Comparison of ENCODE assay signal across 13 cellular contexts in the genomic region with DNA sequence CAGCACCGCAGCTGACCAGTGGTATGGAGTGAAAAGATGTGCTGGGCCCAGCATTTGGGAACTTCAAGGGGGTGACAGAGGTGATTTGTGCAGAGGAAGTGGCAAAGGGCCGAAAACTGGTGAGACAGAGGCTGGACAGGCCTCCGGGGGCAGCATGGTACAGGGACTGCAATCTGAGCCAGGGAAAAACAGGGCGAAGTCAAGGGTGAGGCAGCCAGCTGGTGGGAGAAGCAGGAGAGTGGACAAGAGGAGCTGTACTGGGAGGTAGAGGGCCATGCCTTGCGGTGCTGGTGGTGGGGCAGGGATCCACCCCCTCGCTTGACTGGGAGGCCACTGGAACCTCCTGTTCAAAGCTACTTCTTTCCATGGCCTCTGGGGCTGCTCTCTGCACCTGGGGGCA. TPM values are rescaled to one million over a fixed set of nuclear protein-coding genes. Genes with fewer than 3 reads are reported as not detected.
DNase-seq lines count a peak whose midpoint lies in the region; ATAC-seq, FAIRE-seq and TF ChIP-seq lines count a peak whose summit lies in the region.
"Had no signal": no experiment of that assay in that cellular context is flagged by ENCODE, and none has a peak within 500 bp of the region (broad histone marks: within the 10 kb centered on the region; RNA-seq: fewer than 3 reads in every experiment).

No MANE protein-coding gene starts in this region.

- ATAC-seq in WTC11 = peak; percentile 29
- ATAC-seq in HG03159 (IDR thresholded peaks at IDR 0.05; ENCODE audit: unreplicated experiment) = no peak
- ATAC-seq: naive thymus-derived CD4-positive, alpha-beta T cell had no signal

- H3K36me3 Mint-ChIP-seq in WTC11 = no peaks in the 10 kb centered on the region

- in situ Hi-C loops in Caki2 (cut with HindIII; ENCODE audit: low pct_unique_long_range_greater_than_20kb, low sequenced_read_pairs) = no loop called here

- intact Hi-C loops in uterus (cut with DNase I; ENCODE audit: low total_unique reads) = no loop called here

- H3K27ac Mint-ChIP-seq in WTC11 = no peak overlapping the region

- peaks cover 38% of the 10 kb centered on the region for H3K27me3 Mint-ChIP-seq in WTC11 (ENCODE audit: low read depth)

- no peaks in the 10 kb centered on the region for H3K9me3 Mint-ChIP-seq in WTC11

- peak; percentile 14 for DNase-seq in Caki2 (ENCODE audit: low read depth)
- DNase-seq in HTR-8/SVneo (ENCODE audit: insufficient read length, low spot score) = no peak
- DNase-seq in WTC11 (ENCODE audit: low spot score) = peak; percentile 38
- peak; percentile 82 for DNase-seq in left kidney (ENCODE audit: low read depth, low spot score)
- DNase-seq in uterus = no peak
- no peak for DNase-seq in stimulated activated CD4-positive, alpha-beta T cell treated with anti-CD3 and anti-CD28 coated beads, Interleukin-2, amount 100 ng/mL, for 48 hours
- DNase-seq in NK-92 (lab: John Stamatoyannopoulos, UW; ENCODE audit: unreplicated experiment) = no peak
- DNase-seq: naive thymus-derived CD4-positive, alpha-beta T cell; NCI-H187 treated with DMSO at 0.1 percent for 48 hours; stimulated activated CD4-positive, alpha-beta T cell treated with anti-CD3 and anti-CD28 coated beads, Interleukin-12 subunit alpha, Interleukin-12 subunit beta, amount 100 ng/mL, for 4 hours had no signal

- POLR2A ChIA-PET in WTC11 (lab: Charles Lee) = no interaction called here

- CTCF ChIA-PET in WTC11 (lab: Charles Lee) = interaction anchor here (0.7 to 6.4 kb wide), 18 partner anchors 11 to 111 kb away, joined by 3 to 56 read pairs (median 4); partner anchors contain the start of genes ADAM33, ADISSP, HSPA12B and SIGLEC1

- H3K27me3 ChIP-seq in uterus = no peaks in the 10 kb centered on the region

- H3K9me3 ChIP-seq in uterus = no peaks in the 10 kb centered on the region

- H3K4me3 ChIP-seq in uterus = no peak overlapping the region

- no peak for TF ChIP-seq CTCF in WTC11 (IDR thresholded peaks at IDR 0.05)
- TF ChIP-seq CTCF in uterus (IDR thresholded peaks at IDR 0.05) = no peak

- H3K36me3 ChIP-seq in uterus = no peaks in the 10 kb centered on the region

- peak; percentile 4 for FAIRE-seq in HTR-8/SVneo (lab: Jason Lieb, UNC)
- FAIRE-seq: GM18507 had no signal

- TF ChIP-seq POLR2A in uterus (IDR thresholded peaks at IDR 0.05) = no peak

- peaks cover 0 to 2% of the 10 kb centered on the region in 2 donors for H3K4me1 ChIP-seq in uterus

- H3K4me3 Mint-ChIP-seq in WTC11 = no peak overlapping the region
- H3K4me3 Mint-ChIP-seq: naive thymus-derived CD4-positive, alpha-beta T cell had no signal

- no peak overlapping the region for H3K27ac ChIP-seq in uterus

- peaks cover 30% of the 10 kb centered on the region for H3K4me1 Mint-ChIP-seq in WTC11

TF ChIP-seq in WTC11, 78 proteins besides CTCF, POLR2A, EP300 and RAD21:
- TF ChIP-seq NFE2L1 (CRISPR knock-in tag; IDR thresholded peaks at IDR 0.05) (no peak), RELA (CRISPR knock-in tag; IDR thresholded peaks at IDR 0.05; ENCODE audit: borderline replicate concordance) (no peak), ZNF121 (CRISPR knock-in tag; IDR thresholded peaks at IDR 0.05) (no peak), CREB1 (CRISPR knock-in tag; IDR thresholded peaks at IDR 0.05) (no peak), NR2C2 (CRISPR knock-in tag; IDR thresholded peaks at IDR 0.05) (no peak), ZNF532 (CRISPR knock-in tag; IDR thresholded peaks at IDR 0.05; ENCODE audit: borderline replicate concordance) (no peak), JAZF1 (CRISPR knock-in tag; IDR thresholded peaks at IDR 0.05) (no peak)
- TF ChIP-seq, protein P1, sequence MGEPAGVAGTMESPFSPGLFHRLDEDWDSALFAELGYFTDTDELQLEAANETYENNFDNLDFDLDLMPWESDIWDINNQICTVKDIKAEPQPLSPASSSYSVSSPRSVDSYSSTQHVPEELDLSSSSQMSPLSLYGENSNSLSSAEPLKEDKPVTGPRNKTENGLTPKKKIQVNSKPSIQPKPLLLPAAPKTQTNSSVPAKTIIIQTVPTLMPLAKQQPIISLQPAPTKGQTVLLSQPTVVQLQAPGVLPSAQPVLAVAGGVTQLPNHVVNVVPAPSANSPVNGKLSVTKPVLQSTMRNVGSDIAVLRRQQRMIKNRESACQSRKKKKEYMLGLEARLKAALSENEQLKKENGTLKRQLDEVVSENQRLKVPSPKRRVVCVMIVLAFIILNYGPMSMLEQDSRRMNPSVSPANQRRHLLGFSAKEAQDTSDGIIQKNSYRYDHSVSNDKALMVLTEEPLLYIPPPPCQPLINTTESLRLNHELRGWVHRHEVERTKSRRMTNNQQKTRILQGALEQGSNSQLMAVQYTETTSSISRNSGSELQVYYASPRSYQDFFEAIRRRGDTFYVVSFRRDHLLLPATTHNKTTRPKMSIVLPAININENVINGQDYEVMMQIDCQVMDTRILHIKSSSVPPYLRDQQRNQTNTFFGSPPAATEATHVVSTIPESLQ (CRISPR knock-in tag; IDR thresholded peaks at IDR 0.05) = no peak
TF ChIP-seq in WTC11: peak in this region for 0.

RNA-seq across cellular contexts. Expression of gene GFRA4, which starts 7.3 kb away (rescaled TPM):
- not detected in 2 replicates for total RNA-seq in Caki2 (2014; rRNA removed; shearing (Covaris generic); ENCODE audit: low replicate concordance)
- total RNA-seq in WTC11 (2021) (not detected in 3 replicates), uterus (not detected)
- total RNA-seq: naive thymus-derived CD4-positive, alpha-beta T cell; OCI-LY7 had no signal

RNA-seq across cellular contexts. Expression of gene ADAM33, which starts 11.3 kb away (rescaled TPM):
- total RNA-seq in Caki2 (2014; rRNA removed; shearing (Covaris generic); ENCODE audit: low replicate concordance) = not detected in 2 replicates
- total RNA-seq in WTC11 (2021) (5.3 to 7.1 TPM (median 7.0 TPM) in 3 replicates), uterus (100 to 1,000 TPM in 2 of 4 donors, 10 to 100 TPM in 2; 66.5 to 215 (median 128) TPM)
- total RNA-seq: OCI-LY7 had no signal

RNA-seq across cellular contexts. Expression of gene SIGLEC1, which starts 41.9 kb away (rescaled TPM):
- not detected in 2 replicates for total RNA-seq in Caki2 (2014; rRNA removed; shearing (Covaris generic); ENCODE audit: low replicate concordance)
- total RNA-seq in WTC11 (2021) = 0.04 to 0.11 TPM in 2 of 3 replicates, not detected in the other
- 1 to 10 TPM; 1.0 to 7.9 (median 3.4) TPM for total RNA-seq in uterus

Comparison
In these comparisons a context has a peak if more than half of its experiments do, and no peak if none do; other contexts are left out.
1. DNase-seq: peak in Caki2 (single experiment), WTC11 (single experiment) and left kidney (single experiment); none in HTR-8/SVneo (single experiment), uterus (0 of 2), stimulated activated CD4-positive, alpha-beta T cell treated with anti-CD3 and anti-CD28 coated beads, Interleukin-2, amount 100 ng/mL, for 48 hours (0 of 2) and NK-92 (single experiment).